In the genomic region with DNA sequence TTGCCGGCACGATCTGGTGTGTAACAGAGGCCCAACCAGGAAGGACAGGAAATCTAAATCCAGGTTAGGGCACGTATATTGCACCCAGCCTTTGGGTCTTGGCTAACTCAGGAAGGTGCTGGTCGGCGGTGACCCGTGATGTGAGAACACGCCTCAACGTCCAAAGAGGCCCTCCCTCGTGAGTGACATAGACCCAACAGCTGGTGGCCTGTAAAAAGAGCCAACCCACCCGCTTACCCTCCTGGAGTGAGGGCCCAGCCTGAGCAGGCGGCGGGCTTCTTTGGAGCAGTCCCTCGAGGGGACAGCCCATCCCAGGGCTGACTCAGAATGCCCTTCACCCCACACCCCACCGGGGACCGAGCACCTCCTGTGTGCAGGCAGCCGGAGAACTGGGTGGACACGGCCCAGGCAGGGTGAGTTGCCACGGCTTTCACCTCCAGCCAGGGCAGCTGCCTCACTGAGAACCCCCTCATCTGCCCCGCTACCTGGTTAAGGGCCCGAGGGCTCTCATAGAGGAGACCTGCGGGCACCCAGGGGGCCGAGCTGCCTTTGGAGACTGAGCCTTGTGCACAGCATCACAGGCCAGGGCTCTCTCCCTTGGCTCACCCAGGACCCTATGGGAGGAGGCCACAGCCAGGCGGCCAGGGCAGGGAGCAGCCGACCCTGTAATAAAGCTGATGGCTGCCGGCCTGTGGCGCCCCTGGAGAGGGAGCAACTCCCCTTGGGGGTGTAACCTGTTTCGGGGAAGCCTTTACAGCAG, we compare ENCODE assay signal across 1 cellular context.
TF ChIP-seq lines count a peak whose summit lies in the region.

No MANE protein-coding gene starts in this region.

TF ChIP-seq in HepG2, 621 proteins besides CTCF, POLR2A, EP300 and RAD21 (continued from another document):
- TF ChIP-seq, protein P1, sequence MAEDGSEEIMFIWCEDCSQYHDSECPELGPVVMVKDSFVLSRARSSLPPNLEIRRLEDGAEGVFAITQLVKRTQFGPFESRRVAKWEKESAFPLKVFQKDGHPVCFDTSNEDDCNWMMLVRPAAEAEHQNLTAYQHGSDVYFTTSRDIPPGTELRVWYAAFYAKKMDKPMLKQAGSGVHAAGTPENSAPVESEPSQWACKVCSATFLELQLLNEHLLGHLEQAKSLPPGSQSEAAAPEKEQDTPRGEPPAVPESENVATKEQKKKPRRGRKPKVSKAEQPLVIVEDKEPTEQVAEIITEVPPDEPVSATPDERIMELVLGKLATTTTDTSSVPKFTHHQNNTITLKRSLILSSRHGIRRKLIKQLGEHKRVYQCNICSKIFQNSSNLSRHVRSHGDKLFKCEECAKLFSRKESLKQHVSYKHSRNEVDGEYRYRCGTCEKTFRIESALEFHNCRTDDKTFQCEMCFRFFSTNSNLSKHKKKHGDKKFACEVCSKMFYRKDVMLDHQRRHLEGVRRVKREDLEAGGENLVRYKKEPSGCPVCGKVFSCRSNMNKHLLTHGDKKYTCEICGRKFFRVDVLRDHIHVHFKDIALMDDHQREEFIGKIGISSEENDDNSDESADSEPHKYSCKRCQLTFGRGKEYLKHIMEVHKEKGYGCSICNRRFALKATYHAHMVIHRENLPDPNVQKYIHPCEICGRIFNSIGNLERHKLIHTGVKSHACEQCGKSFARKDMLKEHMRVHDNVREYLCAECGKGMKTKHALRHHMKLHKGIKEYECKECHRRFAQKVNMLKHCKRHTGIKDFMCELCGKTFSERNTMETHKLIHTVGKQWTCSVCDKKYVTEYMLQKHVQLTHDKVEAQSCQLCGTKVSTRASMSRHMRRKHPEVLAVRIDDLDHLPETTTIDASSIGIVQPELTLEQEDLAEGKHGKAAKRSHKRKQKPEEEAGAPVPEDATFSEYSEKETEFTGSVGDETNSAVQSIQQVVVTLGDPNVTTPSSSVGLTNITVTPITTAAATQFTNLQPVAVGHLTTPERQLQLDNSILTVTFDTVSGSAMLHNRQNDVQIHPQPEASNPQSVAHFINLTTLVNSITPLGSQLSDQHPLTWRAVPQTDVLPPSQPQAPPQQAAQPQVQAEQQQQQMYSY (CRISPR knock-in tag; IDR thresholded peaks at IDR 0.05): no peak
- TF ChIP-seq, protein P2, sequence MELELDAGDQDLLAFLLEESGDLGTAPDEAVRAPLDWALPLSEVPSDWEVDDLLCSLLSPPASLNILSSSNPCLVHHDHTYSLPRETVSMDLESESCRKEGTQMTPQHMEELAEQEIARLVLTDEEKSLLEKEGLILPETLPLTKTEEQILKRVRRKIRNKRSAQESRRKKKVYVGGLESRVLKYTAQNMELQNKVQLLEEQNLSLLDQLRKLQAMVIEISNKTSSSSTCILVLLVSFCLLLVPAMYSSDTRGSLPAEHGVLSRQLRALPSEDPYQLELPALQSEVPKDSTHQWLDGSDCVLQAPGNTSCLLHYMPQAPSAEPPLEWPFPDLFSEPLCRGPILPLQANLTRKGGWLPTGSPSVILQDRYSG (CRISPR knock-in tag; IDR thresholded peaks at IDR 0.05): no peak
